In genomic region chr10:130351466-130352290, GRCh38 we compare ENCODE assay signal across 26 cellular contexts.
"Had no signal": no experiment of that assay in that cellular context is flagged by ENCODE, and none has a peak within 500 bp of the region (broad histone marks: within the 10 kb centered on the region; RNA-seq: fewer than 3 reads in every experiment).

No MANE protein-coding gene starts in this region.

- H3K4me1 ChIP-seq: esophagus squamous epithelium, psoas muscle, testis, transverse colon, uterus had no signal

- DNase-seq: activated CD4-positive, alpha-beta T cell treated with anti-CD3 and anti-CD28 coated beads for 4 hours; activated CD4-positive, alpha-beta T cell treated with anti-CD3 and anti-CD28 coated beads, Interleukin-2, amount 50 U/mL, for 4 hours; activated CD8-positive, alpha-beta memory T cell treated with anti-CD3 and anti-CD28 coated beads, Interleukin-2, amount 50 U/mL, for 4 hours; activated naive CD8-positive, alpha-beta T cell treated with anti-CD3 and anti-CD28 coated beads, Interleukin-2, amount 50 U/mL, for 24 hours; activated T-cell treated with anti-CD3 and anti-CD28 coated beads, Interleukin-2, amount 50 U/mL, for 1 hour; amygdala; central memory CD4-positive, alpha-beta T cell; dermis blood vessel endothelial cell; effector CD4-positive, alpha-beta T cell; esophagus squamous epithelium; foreskin melanocyte; left colon; natural killer cell; pancreas; psoas muscle; SK-N-SH; stimulated activated naive CD4-positive, alpha-beta T cell treated with Interleukin-2 at 50 U/mL for 16 hours; SW 1271; T-helper 9 cell; testis; transverse colon; uterus had no signal

- H3K36me3 ChIP-seq: esophagus squamous epithelium, neutrophil, pancreas, transverse colon, uterus had no signal

- H3K9me2 ChIP-seq: SK-N-SH had no signal

- ATAC-seq: activated naive CD8-positive, alpha-beta T cell treated with anti-CD3 and anti-CD28 coated beads, Interleukin-2, amount 50 U/mL, for 24 hours; left colon; pancreas; psoas muscle had no signal

- H3K4me3 ChIP-seq: esophagus squamous epithelium, pancreas, psoas muscle, smooth muscle cell, testis, transverse colon, uterus had no signal

- H3K9me3 ChIP-seq: neutrophil, pancreas, psoas muscle, testis, transverse colon, uterus had no signal

- H3K27ac ChIP-seq: epithelial cell of prostate, esophagus squamous epithelium, neutrophil, pancreas, psoas muscle, testis, transverse colon, uterus, VCaP had no signal

- H3K27me3 ChIP-seq: esophagus squamous epithelium, neutrophil, pancreas, testis, transverse colon, uterus had no signal

- H3K4me2 ChIP-seq: SK-N-SH, smooth muscle cell had no signal
